In genomic region chr12:6725350-6725749, GRCh38 we compare ENCODE assay signal across 14 cellular contexts. TPM values are rescaled to one million over a fixed set of nuclear protein-coding genes. Genes with fewer than 3 reads are reported as not detected.
DNase-seq lines count a peak whose midpoint lies in the region; ATAC-seq and TF ChIP-seq lines count a peak whose summit lies in the region.
"Had no signal": no experiment of that assay in that cellular context is flagged by ENCODE, and none has a peak within 500 bp of the region (broad histone marks: within the 10 kb centered on the region; RNA-seq: fewer than 3 reads in every experiment).

No MANE protein-coding gene starts in this region.

- H3K36me3 ChIP-seq in RWPE2 (ENCODE audit: low read depth) (peaks cover 20% of the 10 kb centered on the region), osteoblast (ENCODE audit: insufficient read depth, low read length) (peaks cover 33% of the 10 kb centered on the region)

- H3K27me3 Mint-ChIP-seq in stimulated activated naive CD8-positive, alpha-beta T cell treated with anti-CD3 and anti-CD28 coated beads, Interleukin-15, Interleukin-2, amounts not matched to agents 100 ng/mL and 50 ng/mL, for 24 hours: no peaks in the 10 kb centered on the region
- peaks cover 5% of the 10 kb centered on the region for H3K27me3 Mint-ChIP-seq in glutamatergic neuron (ENCODE audit: unreplicated experiment)

- no peak for TF ChIP-seq CTCF in RWPE2 (IDR thresholded peaks at IDR 0.05; ENCODE audit: poor library complexity, severe bottlenecking)
- TF ChIP-seq CTCF in glutamatergic neuron (IDR thresholded peaks at IDR 0.05; ENCODE audit: partially characterized antibody, unreplicated experiment): no peak
- no peak for TF ChIP-seq CTCF in osteoblast (IDR thresholded peaks at IDR 0.05; ENCODE audit: extremely low read depth, low read depth, low read length)

- no peaks in the 10 kb centered on the region for H3K9me3 ChIP-seq in RWPE2 (ENCODE audit: severe bottlenecking)
- H3K9me3 ChIP-seq in osteoblast (ENCODE audit: low read depth, low read length): no peaks in the 10 kb centered on the region
- H3K9me3 ChIP-seq: left ventricle myocardium inferior, MG63 had no signal

- no peak overlapping the region for H3K4me2 ChIP-seq in osteoblast (ENCODE audit: insufficient read depth, low read length)

- peaks cover 31% of the 10 kb centered on the region for H3K4me1 Mint-ChIP-seq in stimulated activated naive CD8-positive, alpha-beta T cell treated with anti-CD3 and anti-CD28 coated beads, Interleukin-15, Interleukin-2, amounts not matched to agents 100 ng/mL and 50 ng/mL, for 24 hours (ENCODE audit: low read depth)
- peaks cover 6% of the 10 kb centered on the region for H3K4me1 Mint-ChIP-seq in glutamatergic neuron (ENCODE audit: low read depth, unreplicated experiment)

- H3K9me3 Mint-ChIP-seq in stimulated activated naive CD8-positive, alpha-beta T cell treated with anti-CD3 and anti-CD28 coated beads, Interleukin-15, Interleukin-2, amounts not matched to agents 100 ng/mL and 50 ng/mL, for 24 hours: no peaks in the 10 kb centered on the region
- peaks cover 10% of the 10 kb centered on the region for H3K9me3 Mint-ChIP-seq in glutamatergic neuron (ENCODE audit: unreplicated experiment)
- H3K9me3 Mint-ChIP-seq: CD14-positive monocyte had no signal

- no peaks in the 10 kb centered on the region for H4K20me1 ChIP-seq in osteoblast (ENCODE audit: insufficient read depth, low read length)

- no peak overlapping the region for H2AFZ ChIP-seq in osteoblast (ENCODE audit: low read length)

- H3K36me3 Mint-ChIP-seq in stimulated activated naive CD8-positive, alpha-beta T cell treated with anti-CD3 and anti-CD28 coated beads, Interleukin-15, Interleukin-2, amounts not matched to agents 100 ng/mL and 50 ng/mL, for 24 hours (ENCODE audit: low read depth): peaks cover 37% of the 10 kb centered on the region
- H3K36me3 Mint-ChIP-seq in glutamatergic neuron (ENCODE audit: unreplicated experiment): no peaks in the 10 kb centered on the region

- H3K79me2 ChIP-seq in osteoblast (ENCODE audit: insufficient read depth, low read length): peaks cover 17% of the 10 kb centered on the region

- H3K4me1 ChIP-seq in RWPE2 (ENCODE audit: insufficient read depth, poor library complexity, severe bottlenecking) (peaks cover 8% of the 10 kb centered on the region), osteoblast (ENCODE audit: insufficient read depth, low read length) (peaks cover 9% of the 10 kb centered on the region)

- no peak for ATAC-seq in stimulated activated naive CD8-positive, alpha-beta T cell treated with anti-CD3 and anti-CD28 coated beads, Interleukin-15, Interleukin-2, amounts not matched to agents 100 U/mL and 50 U/mL, for 24 hours
- ATAC-seq in RWPE2 (ENCODE audit: low read depth) (no peak), HG03045 (IDR thresholded peaks at IDR 0.05; ENCODE audit: unreplicated experiment) (no peak), HG03460 (IDR thresholded peaks at IDR 0.05; ENCODE audit: unreplicated experiment) (no peak)

- H3K27me3 ChIP-seq in RWPE2 (ENCODE audit: insufficient read depth, poor library complexity, severe bottlenecking): no peaks in the 10 kb centered on the region
- H3K27me3 ChIP-seq in osteoblast (ENCODE audit: insufficient read depth, low read length): no peaks in the 10 kb centered on the region
- H3K27me3 ChIP-seq: MG63 had no signal

- no peak for DNase-seq in stimulated activated naive CD8-positive, alpha-beta T cell treated with anti-CD3 and anti-CD28 coated beads, Interleukin-15, Interleukin-2, amounts not matched to agents 100 U/mL and 50 U/mL, for 24 hours
- DNase-seq in RWPE2 (ENCODE audit: low spot score) (no peak), glutamatergic neuron (no peak), osteoblast (ENCODE audit: insufficient read length, low spot score, missing footprints) (no peak), MV-4-11 (lab: John Stamatoyannopoulos, UW) (no peak)
- DNase-seq: cerebellar nuclear complex, erythroblast, hippocampal formation, left ventricle myocardium inferior, MG63 had no signal

- H3K27ac ChIP-seq in RWPE2 (ENCODE audit: poor library complexity, severe bottlenecking) (peak overlapping the region; percentile 70), osteoblast (ENCODE audit: low read depth, low read length) (no peak overlapping the region)

- peak overlapping the region; percentile 69 for H3K27ac Mint-ChIP-seq in stimulated activated naive CD8-positive, alpha-beta T cell treated with anti-CD3 and anti-CD28 coated beads, Interleukin-15, Interleukin-2, amounts not matched to agents 100 ng/mL and 50 ng/mL, for 24 hours
- no peak overlapping the region for H3K27ac Mint-ChIP-seq in glutamatergic neuron (ENCODE audit: unreplicated experiment)

- H3K4me3 ChIP-seq in RWPE2 (ENCODE audit: severe bottlenecking) (no peak overlapping the region), osteoblast (ENCODE audit: insufficient read depth, low read length) (no peak overlapping the region)

- peak overlapping the region; percentile 88 for H3K4me3 Mint-ChIP-seq in stimulated activated naive CD8-positive, alpha-beta T cell treated with anti-CD3 and anti-CD28 coated beads, Interleukin-15, Interleukin-2, amounts not matched to agents 100 ng/mL and 50 ng/mL, for 24 hours
- H3K4me3 Mint-ChIP-seq in glutamatergic neuron (ENCODE audit: unreplicated experiment): peak overlapping the region; percentile 76

RNA-seq across cellular contexts. Expression of gene COPS7A, which starts 1.5 kb away (rescaled TPM):
- total RNA-seq in glutamatergic neuron (ENCODE audit: unreplicated experiment) (25.9 TPM), osteoblast (91.9 and 98.8 TPM in 2 replicates)

RNA-seq across cellular contexts. Expression of gene PIANP, which starts 24.7 kb away (rescaled TPM):
- total RNA-seq in glutamatergic neuron (ENCODE audit: unreplicated experiment) (48.8 TPM), osteoblast (not detected in 2 replicates)

RNA-seq across cellular contexts. Expression of gene MLF2, which starts 27.6 kb away (rescaled TPM):
- total RNA-seq in glutamatergic neuron (ENCODE audit: unreplicated experiment) (228 TPM), osteoblast (118 and 138 TPM in 2 replicates)

RNA-seq across cellular contexts. Expression of gene ZNF384, which starts 36.2 kb away (rescaled TPM):
- total RNA-seq in glutamatergic neuron (ENCODE audit: unreplicated experiment) (83.2 TPM), osteoblast (19.9 and 22.4 TPM in 2 replicates)

RNA-seq across cellular contexts. Expression of gene PTMS, which starts 40.8 kb away (rescaled TPM):
- 966 TPM for total RNA-seq in glutamatergic neuron (ENCODE audit: unreplicated experiment)
- total RNA-seq in osteoblast: 70.4 and 72.7 TPM in 2 replicates

Comparison
In these comparisons a context has a peak if more than half of its experiments do, and no peak if none do; other contexts are left out.
1. RNA of gene PIANP, which starts 24.7 kb away (total RNA-seq): 48.8 TPM in glutamatergic neuron (single experiment); not detected in osteoblast; every median in the first group is over 10 times any median in the second.